Comparison of ENCODE assay signal across 9 cellular contexts in the genomic region with DNA sequence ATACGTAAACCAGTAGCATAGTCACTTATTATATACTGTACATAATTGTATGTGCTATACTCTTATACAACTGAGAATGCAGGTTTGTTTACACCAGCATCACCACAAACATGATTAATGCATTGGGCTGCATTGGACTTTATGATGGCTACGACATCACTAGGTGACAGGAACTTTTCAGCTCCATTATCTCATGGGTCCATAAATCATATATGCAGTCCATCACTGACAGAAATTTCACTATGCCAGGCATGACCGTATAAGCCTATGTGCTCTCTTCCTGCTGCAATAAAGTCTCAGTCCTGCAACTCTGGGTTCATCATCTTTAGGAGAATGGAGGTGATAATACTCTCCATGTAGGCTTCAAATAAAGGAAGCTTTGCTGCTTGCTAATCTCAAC.
"Had no signal": no experiment of that assay in that cellular context is flagged by ENCODE, and none has a peak within 500 bp of the region (broad histone marks: within the 10 kb centered on the region; RNA-seq: fewer than 3 reads in every experiment).

No MANE protein-coding gene starts in this region.

- FAIRE-seq: H1, H54, HepG2 had no signal

- H3K27me3 Mint-ChIP-seq: IgD-negative memory B cell had no signal

- H3K27ac Mint-ChIP-seq: HFFc6, IgD-negative memory B cell had no signal

- H3K4me3 ChIP-seq: GM23248 had no signal

- H3K9me3 Mint-ChIP-seq: H9, HFFc6, IgD-negative memory B cell had no signal

- H3K4me3 Mint-ChIP-seq: H9, HFFc6, IgD-negative memory B cell had no signal

- H3K4me1 Mint-ChIP-seq: IgD-negative memory B cell had no signal

- H2AFZ ChIP-seq: GM23248 had no signal

- DNase-seq: GM23248, H9, HCEC 1CT, HFFc6 had no signal

- H3K27ac ChIP-seq: GM23248, HL-60 had no signal

- ATAC-seq: HepG2 had no signal

- H3K9ac ChIP-seq: GM23248 had no signal
